2 cellular contexts compared by ENCODE assay signal in genomic region chr22:24543068-24543675, GRCh38.
A peak's percentile ranks its signal among the peaks of the same experiment; 100 is the strongest.
TF ChIP-seq lines count a peak whose summit lies in the region.

No MANE protein-coding gene starts in this region.

TF ChIP-seq in liver, 16 proteins besides CTCF, POLR2A, EP300 and RAD21:
- TF ChIP-seq YY1 (IDR thresholded peaks at IDR 0.05) = peak; percentile 30
- TF ChIP-seq GABPA (IDR thresholded peaks at IDR 0.05 in 1 of 2, conservative IDR thresholded peaks at IDR 0.05 in 1 of 2) = no peak

TF ChIP-seq in HepG2, 621 proteins besides CTCF, POLR2A, EP300 and RAD21:
- TF ChIP-seq ZNF280D (CRISPR knock-in tag; IDR thresholded peaks at IDR 0.05) (no peak), ZSCAN29 (CRISPR knock-in tag; conservative IDR thresholded peaks at IDR 0.05) (no peak), ZBTB7B (CRISPR knock-in tag; IDR thresholded peaks at IDR 0.05) (no peak)
